In the genomic region with DNA sequence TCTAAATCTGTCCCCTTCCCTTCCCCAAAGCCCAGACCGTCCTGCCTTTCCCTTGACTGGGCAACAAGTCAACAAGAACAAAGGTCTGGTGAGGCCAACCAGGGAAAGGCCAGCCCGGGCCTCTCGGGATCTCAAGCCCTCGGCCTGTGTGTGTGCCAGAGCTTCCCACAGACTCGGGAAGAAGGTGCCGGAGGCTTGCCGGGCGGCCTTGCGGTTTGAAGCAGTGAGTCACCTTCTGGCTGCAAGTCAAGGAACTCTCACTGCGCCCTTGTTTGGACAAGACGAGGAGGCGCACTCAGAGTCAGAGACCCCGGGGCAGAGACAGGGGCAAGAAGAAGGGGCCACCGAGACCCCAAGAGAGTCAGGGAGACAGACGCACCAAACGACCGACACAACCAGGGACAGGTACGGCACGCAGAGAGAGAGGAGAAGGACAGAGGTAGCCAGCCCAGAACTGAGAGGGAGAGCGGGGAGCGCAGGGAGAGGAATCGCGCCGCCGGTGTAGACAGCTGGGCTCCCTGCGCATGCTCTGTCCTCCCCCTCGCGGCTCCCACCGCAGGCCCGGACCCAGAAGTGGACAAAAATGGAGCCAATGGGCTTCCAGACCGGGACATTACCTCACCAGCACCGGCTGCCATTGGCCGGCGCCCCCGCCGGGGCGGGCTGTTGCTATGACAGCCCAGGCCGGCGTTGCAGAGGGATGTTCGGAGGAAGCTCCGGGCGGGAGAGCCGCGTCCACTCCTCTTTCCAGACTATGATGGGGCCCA, we compare ENCODE assay signal across 8 cellular contexts.
DNase-seq lines count a peak whose midpoint lies in the region; FAIRE-seq and TF ChIP-seq lines count a peak whose summit lies in the region.

No MANE protein-coding gene starts in this region.

- H2AFZ ChIP-seq in neural progenitor cell (replicated peaks): peak overlapping the region; percentile 93

- TF ChIP-seq CTCF in HFF-Myc (IDR thresholded peaks at IDR 0.05; ENCODE audit: low read depth, low read length, missing control alignments): no peak
- TF ChIP-seq CTCF in NB4 (IDR thresholded peaks at IDR 0.05; ENCODE audit: low read depth, low read length): no peak
- TF ChIP-seq CTCF in neural progenitor cell (IDR thresholded peaks at IDR 0.05): no peak

- CTCF ChIA-PET in activated naive CD4-positive, alpha-beta T cell treated with anti-CD3 and anti-CD28 coated beads, Interleukin-2, amount 10 ng/mL, durations not matched to agents 7 days and 5 days (lab: Charles Lee): interaction anchor here (0.6 to 1.2 kb wide), 4 partner anchors 19 to 34 kb away, joined by 3 to 5 read pairs (median 4); no protein-coding TSS in a partner anchor

- H3K79me2 ChIP-seq in neural progenitor cell (ENCODE audit: low read depth): no peaks in the 10 kb centered on the region

- H3K9ac ChIP-seq in neural progenitor cell: peak overlapping the region; percentile 4

- no peaks in the 10 kb centered on the region for H4K20me1 ChIP-seq in neural progenitor cell (ENCODE audit: low read depth)

- H3K4me3 Mint-ChIP-seq in activated naive CD4-positive, alpha-beta T cell treated with anti-CD3 and anti-CD28 coated beads, Interleukin-2, amount 10 ng/mL, durations not matched to agents 7 days and 5 days: peak overlapping the region; percentile 42
- peak overlapping the region; percentile 88 for H3K4me3 Mint-ChIP-seq in neural progenitor cell

- peak; percentile 99 for DNase-seq in EL
- peak; percentile 97 for DNase-seq in HFF-Myc (ENCODE audit: extremely low read depth, low read depth)
- DNase-seq in NB4 (ENCODE audit: low read depth): peak; percentile 88
- peak; percentile 90 for DNase-seq in SK-N-DZ (ENCODE audit: low spot score)
- DNase-seq in activated naive CD4-positive, alpha-beta T cell treated with anti-CD3 and anti-CD28 coated beads, Interleukin-2, amount 10 ng/mL, durations not matched to agents 7 days and 5 days: peak; percentile 59
- peak; percentile 89 to 98 for DNase-seq in frontal cortex (ENCODE audit: low spot score in 2 of 2)
- peak; percentile 98 for DNase-seq in neural progenitor cell (ENCODE audit: low spot score)
- DNase-seq in substantia nigra (lab: John Stamatoyannopoulos, UW): peak; percentile 84 to 99 (median 96)

- H3K36me3 Mint-ChIP-seq in activated naive CD4-positive, alpha-beta T cell treated with anti-CD3 and anti-CD28 coated beads, Interleukin-2, amount 10 ng/mL, durations not matched to agents 7 days and 5 days: peaks cover 1% of the 10 kb centered on the region
- no peaks in the 10 kb centered on the region for H3K36me3 Mint-ChIP-seq in neural progenitor cell

- FAIRE-seq in frontal cortex (lab: Jason Lieb, UNC): peak; percentile 62

- H3K4me2 ChIP-seq in neural progenitor cell: peak overlapping the region; percentile 81

- peaks cover 7% of the 10 kb centered on the region for H3F3A ChIP-seq in neural progenitor cell (ENCODE audit: low read depth)

- peaks cover 16% of the 10 kb centered on the region for H3K4me1 Mint-ChIP-seq in activated naive CD4-positive, alpha-beta T cell treated with anti-CD3 and anti-CD28 coated beads, Interleukin-2, amount 10 ng/mL, durations not matched to agents 7 days and 5 days
- H3K4me1 Mint-ChIP-seq in neural progenitor cell: peaks cover 53% of the 10 kb centered on the region

- no peak overlapping the region for H3K27ac Mint-ChIP-seq in activated naive CD4-positive, alpha-beta T cell treated with anti-CD3 and anti-CD28 coated beads, Interleukin-2, amount 10 ng/mL, durations not matched to agents 7 days and 5 days
- peak overlapping the region; percentile 99 for H3K27ac Mint-ChIP-seq in neural progenitor cell

- H3K27me3 ChIP-seq in neural progenitor cell: peaks cover 17% of the 10 kb centered on the region

- no peaks in the 10 kb centered on the region for H3K36me3 ChIP-seq in neural progenitor cell

- H3K9me3 ChIP-seq in neural progenitor cell (ENCODE audit: low read depth): no peaks in the 10 kb centered on the region

- peaks cover 26% of the 10 kb centered on the region for H3K4me1 ChIP-seq in neural progenitor cell

- H3K27me3 Mint-ChIP-seq in activated naive CD4-positive, alpha-beta T cell treated with anti-CD3 and anti-CD28 coated beads, Interleukin-2, amount 10 ng/mL, durations not matched to agents 7 days and 5 days: peaks cover 88% of the 10 kb centered on the region
- peaks cover 11% of the 10 kb centered on the region for H3K27me3 Mint-ChIP-seq in neural progenitor cell (ENCODE audit: insufficient read depth, low read depth)

- no peak overlapping the region for H3K27ac ChIP-seq in neural progenitor cell
- peak overlapping the region; percentile 92 for H3K27ac ChIP-seq in substantia nigra (ENCODE audit: low read depth, low read length, poor library complexity, severe bottlenecking)

- no peak for TF ChIP-seq POLR2A in NB4 (IDR thresholded peaks at IDR 0.05; ENCODE audit: extremely low read depth, insufficient read length)

- H3K4me3 ChIP-seq in HFF-Myc (replicated peaks; ENCODE audit: low read depth, low read length) (peak overlapping the region; percentile 43), NB4 (ENCODE audit: low read depth, low read length) (no peak overlapping the region), neural progenitor cell (peak overlapping the region; percentile 48)

- no peaks in the 10 kb centered on the region for H3K9me3 Mint-ChIP-seq in activated naive CD4-positive, alpha-beta T cell treated with anti-CD3 and anti-CD28 coated beads, Interleukin-2, amount 10 ng/mL, durations not matched to agents 7 days and 5 days
- no peaks in the 10 kb centered on the region for H3K9me3 Mint-ChIP-seq in neural progenitor cell
